16 cellular contexts compared by ENCODE assay signal in the genomic region with DNA sequence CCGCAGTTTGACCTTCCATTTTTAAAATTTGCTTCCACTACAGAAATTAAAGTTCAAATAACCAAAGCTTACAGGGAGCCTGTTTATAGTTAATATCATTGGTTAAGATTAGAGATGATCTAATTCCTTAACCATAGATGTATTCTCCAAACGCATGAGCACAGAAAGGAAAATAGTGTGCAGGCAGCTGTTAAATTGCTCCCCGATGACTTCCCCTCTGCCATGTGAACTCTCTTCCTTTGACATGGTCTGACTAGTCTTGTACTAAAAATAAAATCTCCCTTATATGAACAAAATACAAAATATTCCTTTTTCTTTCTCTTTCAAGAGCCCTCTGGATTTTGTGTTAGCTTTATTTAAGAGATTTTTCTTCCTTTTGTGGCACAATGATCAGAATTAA.
DNase-seq lines count a peak whose midpoint lies in the region; ATAC-seq and TF ChIP-seq lines count a peak whose summit lies in the region.
"Had no signal": no experiment of that assay in that cellular context is flagged by ENCODE, and none has a peak within 500 bp of the region (broad histone marks: within the 10 kb centered on the region; RNA-seq: fewer than 3 reads in every experiment).

No MANE protein-coding gene starts in this region.

- H3K9ac ChIP-seq in GM23248 = no peak overlapping the region
- no peak overlapping the region for H3K9ac ChIP-seq in neural cell (ENCODE audit: low read length)

- no peaks in the 10 kb centered on the region for H3K79me2 ChIP-seq in GM23248 (ENCODE audit: insufficient read depth)
- no peaks in the 10 kb centered on the region for H3K79me2 ChIP-seq in neural cell (replicated peaks; ENCODE audit: insufficient read depth, low read length)

- H3K27ac ChIP-seq in GM23248 = no peak overlapping the region
- H3K27ac ChIP-seq in neural cell (ENCODE audit: low read length) = peak overlapping the region; percentile 39

- in situ Hi-C loops in GM23248 (cut with MboI) = no loop called here
- in situ Hi-C loops in KBM-7 (cut with MboI; ENCODE audit: low pct_unique_long_range_greater_than_20kb, low sequenced_read_pairs) = no loop called here

- TF ChIP-seq CTCF in neural cell (IDR thresholded peaks at IDR 0.05; ENCODE audit: poor library complexity, severe bottlenecking) = no peak

- no peaks in the 10 kb centered on the region for H4K20me1 ChIP-seq in GM23248 (ENCODE audit: insufficient read depth)
- H4K20me1 ChIP-seq in neural cell (ENCODE audit: insufficient read depth) = no peaks in the 10 kb centered on the region

- no peak for ATAC-seq in stimulated activated naive CD8-positive, alpha-beta T cell treated with anti-CD3 and anti-CD28 coated beads, Interleukin-15, Interleukin-2, amounts not matched to agents 100 U/mL and 50 U/mL, for 24 hours

- H3K4me3 ChIP-seq in GM23248 (no peak overlapping the region), neural cell (ENCODE audit: low read length) (no peak overlapping the region)

- TF ChIP-seq EP300 in neural cell (conservative IDR thresholded peaks at IDR 0.05; ENCODE audit: poor library complexity, severe bottlenecking) = no peak

- H3F3A ChIP-seq in GM23248 (ENCODE audit: insufficient read depth) (no peaks in the 10 kb centered on the region), neural cell (ENCODE audit: insufficient read depth, low read length, poor library complexity, severe bottlenecking) (no peaks in the 10 kb centered on the region)

- H3K9me3 ChIP-seq in GM23248 (ENCODE audit: low read depth) = no peaks in the 10 kb centered on the region
- no peaks in the 10 kb centered on the region for H3K9me3 ChIP-seq in neural cell (ENCODE audit: low read length)
- H3K9me3 ChIP-seq: BE2C had no signal

- H3K9me2 ChIP-seq in GM23248 (ENCODE audit: insufficient read depth) (no peaks in the 10 kb centered on the region), neural cell (ENCODE audit: insufficient read depth, low read length) (no peaks in the 10 kb centered on the region)

- WGBS in GM23248 (ENCODE audit: low coverage in 1 of 2, low lambda C conversion rate in 2 of 2, missing lambda C conversion rate in 2 of 2), 2 experiments = 22 to 35% methylated on average over 3 of the region's 3 CpGs

- peaks cover 13% of the 10 kb centered on the region for H3K4me1 ChIP-seq in GM23248 (ENCODE audit: insufficient read depth)
- H3K4me1 ChIP-seq: BE2C had no signal

- H3K27me3 ChIP-seq in GM23248 (replicated peaks; ENCODE audit: insufficient read depth) = no peaks in the 10 kb centered on the region
- H3K27me3 ChIP-seq in neural cell (ENCODE audit: insufficient read depth, low read depth, low read length) = no peaks in the 10 kb centered on the region
- H3K27me3 ChIP-seq: BE2C had no signal

- no peak for TF ChIP-seq RAD21 in neural cell (conservative IDR thresholded peaks at IDR 0.05)

- H2AFZ ChIP-seq in GM23248 (peak overlapping the region; percentile 48; the same call in 1 of the 2 replicates), neural cell (ENCODE audit: low read depth, low read length) (no peak overlapping the region)

- DNase-seq in GM23248 (no peak), dermis blood vessel endothelial cell (peak; percentile 0), KBM-7 (no peak), NCI-H1417 treated with DMSO at 0.1 percent for 48 hours (lab: John Stamatoyannopoulos, UW) (no peak)
- no peak for DNase-seq in stimulated activated naive CD8-positive, alpha-beta T cell treated with anti-CD3 and anti-CD28 coated beads, Interleukin-15, Interleukin-2, amounts not matched to agents 100 U/mL and 50 U/mL, for 24 hours
- DNase-seq: BE2C; C1 segment of cervical spinal cord; CD4-positive, CD25-positive, alpha-beta regulatory T cell; CD8-positive, alpha-beta memory T cell; COR-L47; DMS 273 treated with DMSO at 0.1 percent for 48 hours; DMS53; DND-41; GOT3; H7 had no signal

- H3K36me3 ChIP-seq in GM23248 (ENCODE audit: low read depth) (no peaks in the 10 kb centered on the region), neural cell (ENCODE audit: insufficient read depth, low read length) (no peaks in the 10 kb centered on the region)
- H3K36me3 ChIP-seq: BE2C had no signal

- no peak overlapping the region for H3K4me2 ChIP-seq in GM23248 (ENCODE audit: unreplicated experiment)
- H3K4me2 ChIP-seq in neural cell (ENCODE audit: low read length) = no peak overlapping the region

TF ChIP-seq in neural cell, 6 proteins besides CTCF, POLR2A, EP300 and RAD21:
- TF ChIP-seq MXI1 (conservative IDR thresholded peaks at IDR 0.05; ENCODE audit: poor library complexity, severe bottlenecking) (no peak), TAF1 (IDR thresholded peaks at IDR 0.05; ENCODE audit: low read depth) (no peak)
